8 cellular contexts compared by ENCODE assay signal in the genomic region with DNA sequence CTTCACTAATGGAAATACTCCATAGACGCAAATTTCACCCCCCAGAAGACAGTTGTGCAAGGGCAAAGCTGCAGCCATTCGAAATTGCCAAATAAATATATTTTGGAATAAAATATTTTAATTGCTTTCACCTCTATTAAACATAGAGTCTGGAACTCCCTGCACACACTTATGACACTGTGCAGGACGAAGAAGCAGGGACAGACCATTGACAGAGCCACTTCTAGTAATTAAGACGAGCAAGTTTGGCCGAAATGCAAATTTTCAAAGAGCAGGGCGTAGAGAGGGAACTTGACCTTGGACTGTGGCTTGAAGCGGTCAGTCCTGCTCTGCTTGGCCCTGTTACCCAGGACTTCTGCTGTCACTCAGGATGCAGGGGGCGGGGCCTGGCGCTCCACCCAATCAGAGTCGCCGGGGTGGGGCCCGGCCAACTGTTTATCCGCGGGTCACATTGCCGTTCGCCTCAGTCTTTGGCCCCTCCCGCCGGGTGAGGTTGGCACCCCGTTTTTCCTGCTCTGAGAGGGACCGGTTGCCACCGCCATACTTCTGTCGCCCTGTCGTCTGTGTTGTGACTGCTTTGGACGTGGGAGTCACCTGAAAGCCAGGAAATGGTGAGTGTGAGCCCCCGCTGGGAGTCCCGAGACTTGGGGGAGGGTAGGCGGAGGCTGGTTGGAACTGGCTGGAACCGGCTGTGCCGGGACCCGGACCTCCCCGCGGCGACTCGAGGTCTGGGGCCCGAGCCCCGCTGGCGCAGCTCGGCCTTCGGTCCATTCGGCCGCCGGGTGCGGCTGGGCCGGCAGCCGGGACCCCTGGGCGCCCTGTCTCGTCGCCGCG. TPM values are rescaled to one million over a fixed set of nuclear protein-coding genes. Genes with fewer than 3 reads are reported as not detected.
DNase-seq lines count a peak whose midpoint lies in the region; ATAC-seq and TF ChIP-seq lines count a peak whose summit lies in the region.

TSS of gene ZNF844 (plus strand) at position 466 of the 834 bp plus-strand sequence. CDS start at position 609, 143 bp downstream.

- H3K27me3 Mint-ChIP-seq in activated naive CD8-positive, alpha-beta T cell treated with anti-CD3 and anti-CD28 coated beads, Interleukin-2, amount 50 U/mL, for 24 hours = no peaks in the 10 kb centered on the region
- H3K27me3 Mint-ChIP-seq in osteocyte (ENCODE audit: unreplicated experiment) = no peaks in the 10 kb centered on the region

- H3K27ac ChIP-seq in temporal lobe (ENCODE audit: low read depth, low read length) = peak within 1 kb of the TSS; percentile 47

- DNase-seq in NCI-H345 (lab: John Stamatoyannopoulos, UW) = peak; percentile 55
- DNase-seq in NCI-H345 treated with DMSO at 0.1 percent for 48 hours (lab: John Stamatoyannopoulos, UW; ENCODE audit: unreplicated experiment) = no peak
- DNase-seq in SKM-1 (lab: John Stamatoyannopoulos, UW; ENCODE audit: unreplicated experiment) = peak; percentile 68
- DNase-seq in activated naive CD8-positive, alpha-beta T cell treated with anti-CD3 and anti-CD28 coated beads, Interleukin-2, amount 50 U/mL, for 24 hours = peak; percentile 87
- peak; percentile 99 for DNase-seq in cardiac septum (ENCODE audit: low spot score)
- peak; percentile 97 for DNase-seq in osteocyte (ENCODE audit: extremely low spot score, unreplicated experiment)

- intact Hi-C loops in cardiac septum (cut with DNase I) = no loop called here

- peaks cover 3% of the 10 kb centered on the region for H3K9me3 Mint-ChIP-seq in activated naive CD8-positive, alpha-beta T cell treated with anti-CD3 and anti-CD28 coated beads, Interleukin-2, amount 50 U/mL, for 24 hours
- H3K9me3 Mint-ChIP-seq in osteocyte (ENCODE audit: unreplicated experiment) = no peaks in the 10 kb centered on the region

- no peak for TF ChIP-seq CTCF in osteocyte (IDR thresholded peaks at IDR 0.05)

- peaks cover 12% of the 10 kb centered on the region for H3K4me1 Mint-ChIP-seq in activated naive CD8-positive, alpha-beta T cell treated with anti-CD3 and anti-CD28 coated beads, Interleukin-2, amount 50 U/mL, for 24 hours
- H3K4me1 Mint-ChIP-seq in osteocyte (ENCODE audit: unreplicated experiment) = peaks cover 9% of the 10 kb centered on the region

- peak within 1 kb of the TSS; percentile 62 for H3K27ac Mint-ChIP-seq in activated naive CD8-positive, alpha-beta T cell treated with anti-CD3 and anti-CD28 coated beads, Interleukin-2, amount 50 U/mL, for 24 hours
- peak within 1 kb of the TSS; percentile 97 for H3K27ac Mint-ChIP-seq in osteocyte (ENCODE audit: unreplicated experiment)

- peak; percentile 80 for ATAC-seq in HG03439 (IDR thresholded peaks at IDR 0.05; ENCODE audit: unreplicated experiment)
- ATAC-seq in activated naive CD8-positive, alpha-beta T cell treated with anti-CD3 and anti-CD28 coated beads, Interleukin-2, amount 50 U/mL, for 24 hours = peak; percentile 85

- H3K4me3 Mint-ChIP-seq in activated naive CD8-positive, alpha-beta T cell treated with anti-CD3 and anti-CD28 coated beads, Interleukin-2, amount 50 U/mL, for 24 hours = peak within 1 kb of the TSS; percentile 82
- H3K4me3 Mint-ChIP-seq in osteocyte (ENCODE audit: unreplicated experiment) = peak within 1 kb of the TSS; percentile 90

- H3K36me3 Mint-ChIP-seq in activated naive CD8-positive, alpha-beta T cell treated with anti-CD3 and anti-CD28 coated beads, Interleukin-2, amount 50 U/mL, for 24 hours (ENCODE audit: low read depth) = peaks cover 12% of the 10 kb centered on the region
- H3K36me3 Mint-ChIP-seq in osteocyte (ENCODE audit: unreplicated experiment) = peaks cover 16% of the 10 kb centered on the region

RNA-seq across cellular contexts. Expression of gene ZNF844, which starts in this region (rescaled TPM):
- total RNA-seq in cardiac septum (14.7 TPM), osteocyte (10.2 and 12.7 TPM in 2 replicates), temporal lobe (11.6 TPM)
